Comparison of ENCODE assay signal across 2 cellular contexts in genomic region chr7:55473935-55474334, GRCh38.
TF ChIP-seq lines count a peak whose summit lies in the region.

No MANE protein-coding gene starts in this region.

TF ChIP-seq in SK-N-SH, 30 proteins besides CTCF, POLR2A, EP300 and RAD21 (continued from another document):
- TF ChIP-seq, protein P1, sequence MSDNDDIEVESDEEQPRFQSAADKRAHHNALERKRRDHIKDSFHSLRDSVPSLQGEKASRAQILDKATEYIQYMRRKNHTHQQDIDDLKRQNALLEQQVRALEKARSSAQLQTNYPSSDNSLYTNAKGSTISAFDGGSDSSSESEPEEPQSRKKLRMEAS (IDR thresholded peaks at IDR 0.05; ENCODE audit: low read depth), result no peak
- TF ChIP-seq NRF1 (IDR thresholded peaks at IDR 0.05; ENCODE audit: low read depth, low read length), result no peak
- TF ChIP-seq, protein P2, sequence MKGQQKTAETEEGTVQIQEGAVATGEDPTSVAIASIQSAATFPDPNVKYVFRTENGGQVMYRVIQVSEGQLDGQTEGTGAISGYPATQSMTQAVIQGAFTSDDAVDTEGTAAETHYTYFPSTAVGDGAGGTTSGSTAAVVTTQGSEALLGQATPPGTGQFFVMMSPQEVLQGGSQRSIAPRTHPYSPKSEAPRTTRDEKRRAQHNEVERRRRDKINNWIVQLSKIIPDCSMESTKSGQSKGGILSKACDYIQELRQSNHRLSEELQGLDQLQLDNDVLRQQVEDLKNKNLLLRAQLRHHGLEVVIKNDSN (IDR thresholded peaks at IDR 0.05; ENCODE audit: borderline replicate concordance, low read depth), result no peak
- no peak for TF ChIP-seq GATA2 (CRISPR knock-in tag; IDR thresholded peaks at IDR 0.05)
- TF ChIP-seq YY1 (IDR thresholded peaks at IDR 0.05; ENCODE audit: low read depth), result no peak
- no peak for TF ChIP-seq POLR2AphosphoS5 (IDR thresholded peaks at IDR 0.05; ENCODE audit: low read depth, low read length)
- TF ChIP-seq JUND (IDR thresholded peaks at IDR 0.05), result no peak
- TF ChIP-seq ZBTB33 (IDR thresholded peaks at IDR 0.05; ENCODE audit: borderline replicate concordance, low read depth), result no peak
- no peak for TF ChIP-seq SMC3 (IDR thresholded peaks at IDR 0.05; ENCODE audit: low read depth, low read length)
- TF ChIP-seq EZH2phosphoT487 (IDR thresholded peaks at IDR 0.05; ENCODE audit: borderline replicate concordance, low read depth), result no peak

TF ChIP-seq in SK-N-SH treated with all-trans-retinoic acid at 6 μM for 48 hours, 23 proteins besides CTCF, POLR2A, EP300 and RAD21 (continued from another document):
- TF ChIP-seq, protein P3, sequence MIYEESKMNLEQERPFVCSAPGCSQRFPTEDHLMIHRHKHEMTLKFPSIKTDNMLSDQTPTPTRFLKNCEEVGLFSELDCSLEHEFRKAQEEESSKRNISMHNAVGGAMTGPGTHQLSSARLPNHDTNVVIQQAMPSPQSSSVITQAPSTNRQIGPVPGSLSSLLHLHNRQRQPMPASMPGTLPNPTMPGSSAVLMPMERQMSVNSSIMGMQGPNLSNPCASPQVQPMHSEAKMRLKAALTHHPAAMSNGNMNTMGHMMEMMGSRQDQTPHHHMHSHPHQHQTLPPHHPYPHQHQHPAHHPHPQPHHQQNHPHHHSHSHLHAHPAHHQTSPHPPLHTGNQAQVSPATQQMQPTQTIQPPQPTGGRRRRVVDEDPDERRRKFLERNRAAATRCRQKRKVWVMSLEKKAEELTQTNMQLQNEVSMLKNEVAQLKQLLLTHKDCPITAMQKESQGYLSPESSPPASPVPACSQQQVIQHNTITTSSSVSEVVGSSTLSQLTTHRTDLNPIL (CRISPR knock-in tag; IDR thresholded peaks at IDR 0.05; ENCODE audit: low read depth), result no peak
- TF ChIP-seq TSHZ2 (CRISPR knock-in tag; IDR thresholded peaks at IDR 0.05) (no peak), ISL1 (CRISPR knock-in tag; IDR thresholded peaks at IDR 0.05) (no peak), GLIS3 (CRISPR knock-in tag; IDR thresholded peaks at IDR 0.05) (no peak)
